17 cellular contexts compared by ENCODE assay signal in genomic region chr2:98900721-98901120, GRCh38. TPM values are rescaled to one million over a fixed set of nuclear protein-coding genes. Genes with fewer than 3 reads are reported as not detected.
A peak's percentile ranks its signal among the peaks of the same experiment; 100 is the strongest.
DNase-seq lines count a peak whose midpoint lies in the region; TF ChIP-seq lines count a peak whose summit lies in the region.
"Had no signal": no experiment of that assay in that cellular context is flagged by ENCODE, and none has a peak within 500 bp of the region (broad histone marks: within the 10 kb centered on the region; RNA-seq: fewer than 3 reads in every experiment).

No MANE protein-coding gene starts in this region.

- no peak for TF ChIP-seq EP300 in esophagus muscularis mucosa (IDR thresholded peaks at IDR 0.05)

- 97% methylated on average over 4 of the region's 8 CpGs for WGBS in esophagus muscularis mucosa

- H3K4me1 Mint-ChIP-seq in osteocyte (ENCODE audit: unreplicated experiment) = peaks cover 2% of the 10 kb centered on the region
- H3K4me1 Mint-ChIP-seq in activated CD4-positive, alpha-beta T cell treated with anti-CD3 and anti-CD28 coated beads, Interleukin-2, amount 10 ng/mL, durations not matched to agents 24 days and 14 days = no peaks in the 10 kb centered on the region

- H3K36me3 Mint-ChIP-seq in osteocyte (ENCODE audit: unreplicated experiment) = no peaks in the 10 kb centered on the region
- no peaks in the 10 kb centered on the region for H3K36me3 Mint-ChIP-seq in activated CD4-positive, alpha-beta T cell treated with anti-CD3 and anti-CD28 coated beads, Interleukin-2, amount 10 ng/mL, durations not matched to agents 24 days and 14 days (ENCODE audit: low read depth)
- H3K36me3 Mint-ChIP-seq: CD4-positive, CD25-positive, alpha-beta regulatory T cell had no signal

- H3K27me3 ChIP-seq in esophagus muscularis mucosa = no peaks in the 10 kb centered on the region
- H3K27me3 ChIP-seq: BE2C had no signal

- intact Hi-C loops in esophagus muscularis mucosa (cut with DNase I) = no loop called here
- intact Hi-C loops in activated CD4-positive, alpha-beta T cell treated with anti-CD3 and anti-CD28 coated beads, Interleukin-2, amount 10 ng/mL, durations not matched to agents 24 days and 14 days (cut with micrococcal nuclease) = no loop called here

- no peak for TF ChIP-seq CTCF in esophagus muscularis mucosa (IDR thresholded peaks at IDR 0.05)
- no peak for TF ChIP-seq CTCF in osteocyte (IDR thresholded peaks at IDR 0.05)

- TF ChIP-seq POLR2A in esophagus muscularis mucosa (IDR thresholded peaks at IDR 0.05; ENCODE audit: low read depth) = no peak

- DNase-seq in activated CD8-positive, alpha-beta memory T cell treated with anti-CD3 and anti-CD28 coated beads for 24 hours = peak; percentile 37
- DNase-seq in activated CD8-positive, alpha-beta memory T cell treated with anti-CD3 and anti-CD28 coated beads, Interleukin-2, amount 50 U/mL, for 4 hours = no peak
- peak; percentile 75 for DNase-seq in esophagus muscularis mucosa (ENCODE audit: extremely low spot score)
- peak; percentile 76 for DNase-seq in osteocyte (ENCODE audit: extremely low spot score, unreplicated experiment)
- peak; percentile 20 for DNase-seq in ureter (ENCODE audit: low spot score)
- no peak for DNase-seq in kidney glomerular epithelial cell (lab: John Stamatoyannopoulos, UW)
- DNase-seq in activated CD4-positive, alpha-beta T cell treated with anti-CD3 and anti-CD28 coated beads, Interleukin-2, amount 10 ng/mL, durations not matched to agents 24 days and 14 days = no peak
- DNase-seq: BE2C; CD4-positive, CD25-positive, alpha-beta regulatory T cell; COR-L47; DMS 273 treated with DMSO at 0.1 percent for 48 hours; H9; NCI-H1417 treated with DMSO at 0.1 percent for 48 hours; NCI-H187 treated with DMSO at 0.1 percent for 48 hours; NCI-H2171 treated with DMSO at 0.1 percent for 48 hours; NCI-H446 treated with DMSO at 0.1 percent for 48 hours had no signal

- no peak overlapping the region for H3K4me3 ChIP-seq in esophagus muscularis mucosa

- H3K9me3 Mint-ChIP-seq in osteocyte (ENCODE audit: unreplicated experiment) = peaks cover 3% of the 10 kb centered on the region
- no peaks in the 10 kb centered on the region for H3K9me3 Mint-ChIP-seq in activated CD4-positive, alpha-beta T cell treated with anti-CD3 and anti-CD28 coated beads, Interleukin-2, amount 10 ng/mL, durations not matched to agents 24 days and 14 days

- H3K27ac ChIP-seq in esophagus muscularis mucosa (replicated peaks in 1 of 4) = no peak overlapping the region
- H3K27ac ChIP-seq: KMS-11 had no signal

- H3K36me3 ChIP-seq in esophagus muscularis mucosa = no peaks in the 10 kb centered on the region
- H3K36me3 ChIP-seq: BE2C had no signal

- H3K27ac Mint-ChIP-seq in osteocyte (ENCODE audit: unreplicated experiment) = no peak overlapping the region
- no peak overlapping the region for H3K27ac Mint-ChIP-seq in activated CD4-positive, alpha-beta T cell treated with anti-CD3 and anti-CD28 coated beads, Interleukin-2, amount 10 ng/mL, durations not matched to agents 24 days and 14 days
- H3K27ac Mint-ChIP-seq: CD4-positive, CD25-positive, alpha-beta regulatory T cell; H9 had no signal

- H3K9me3 ChIP-seq in esophagus muscularis mucosa = no peaks in the 10 kb centered on the region
- H3K9me3 ChIP-seq: BE2C had no signal

- no peaks in the 10 kb centered on the region for H3K4me1 ChIP-seq in esophagus muscularis mucosa
- H3K4me1 ChIP-seq: BE2C had no signal

- H3K27me3 Mint-ChIP-seq in osteocyte (ENCODE audit: unreplicated experiment) = peaks cover 18% of the 10 kb centered on the region
- peaks cover 6% of the 10 kb centered on the region for H3K27me3 Mint-ChIP-seq in activated CD4-positive, alpha-beta T cell treated with anti-CD3 and anti-CD28 coated beads, Interleukin-2, amount 10 ng/mL, durations not matched to agents 24 days and 14 days
- H3K27me3 Mint-ChIP-seq: CD4-positive, CD25-positive, alpha-beta regulatory T cell had no signal

- H3K4me3 Mint-ChIP-seq in osteocyte (ENCODE audit: unreplicated experiment) = no peak overlapping the region
- no peak overlapping the region for H3K4me3 Mint-ChIP-seq in activated CD4-positive, alpha-beta T cell treated with anti-CD3 and anti-CD28 coated beads, Interleukin-2, amount 10 ng/mL, durations not matched to agents 24 days and 14 days
- H3K4me3 Mint-ChIP-seq: CD4-positive, CD25-positive, alpha-beta regulatory T cell; H9 had no signal

RNA-seq across cellular contexts. Expression of gene CRACDL, which starts 35.3 kb away (rescaled TPM):
- total RNA-seq in esophagus muscularis mucosa = 1 to 10 TPM; 1.7 to 4.7 (median 3.3) TPM
- 0.57 and 1.3 TPM in 2 replicates for total RNA-seq in osteocyte
- 25.5 TPM for total RNA-seq in ureter
- 0.07 and 0.12 TPM in 2 replicates for total RNA-seq in activated CD4-positive, alpha-beta T cell treated with anti-CD3 and anti-CD28 coated beads, Interleukin-2, amount 10 ng/mL, durations not matched to agents 24 days and 14 days

Comparison
In these comparisons a context has a peak if more than half of its experiments do, and no peak if none do; other contexts are left out.
1. DNase-seq: peak in activated CD8-positive, alpha-beta memory T cell treated with anti-CD3 and anti-CD28 coated beads for 24 hours (single experiment), esophagus muscularis mucosa (single experiment), osteocyte (single experiment) and ureter (single experiment); none in activated CD8-positive, alpha-beta memory T cell treated with anti-CD3 and anti-CD28 coated beads, Interleukin-2, amount 50 U/mL, for 4 hours (single experiment), kidney glomerular epithelial cell (single experiment) and activated CD4-positive, alpha-beta T cell treated with anti-CD3 and anti-CD28 coated beads, Interleukin-2, amount 10 ng/mL, durations not matched to agents 24 days and 14 days (single experiment).